In genomic region chr16:30728321-30728720, GRCh38 we compare ENCODE assay signal across 25 cellular contexts.
"Had no signal": no experiment of that assay in that cellular context is flagged by ENCODE, and none has a peak within 500 bp of the region (broad histone marks: within the 10 kb centered on the region; RNA-seq: fewer than 3 reads in every experiment).

No MANE protein-coding gene starts in this region.

- ATAC-seq: activated T-cell treated with anti-CD3 and anti-CD28 coated beads, Interleukin-2, amount 50 U/mL, for 4 hours; gastrocnemius medialis; mucosa of descending colon; stimulated activated naive B cell treated with anti-CD40 and anti-IgM and Interleukin-4, amounts not matched to agents 10 μg/mL and 1 μg/mL and 100 μg/mL, for 72 hours had no signal

- H3K27ac Mint-ChIP-seq: activated CD4-positive, alpha-beta T cell treated with anti-CD3 and anti-CD28 coated beads, Interleukin-2, amount 10 ng/mL, durations not matched to agents 7 days and 5 days; activated naive CD8-positive, alpha-beta T cell; activated T-helper 2 cell treated with anti-CD3 and anti-CD28 coated beads, Interferon-gamma antibody, Interleukin-2, Interleukin-4, amounts not matched to agents 10 μg/mL and 5 μg/mL and 100 μg/mL, durations not matched to agents 14 hours and 24 hours and 36 hours; stimulated activated naive B cell treated with anti-CD40 and anti-IgM and Interleukin-4, amounts not matched to agents 10 μg/mL and 1 μg/mL and 100 μg/mL, for 72 hours; T-helper 1 cell treated with Interleukin-12 subunit alpha and Interleukin-12 subunit beta and Interleukin-4 antibody, amounts not matched to agents 30 μg/mL and 1 μg/mL, for 36 hours; type B pancreatic cell had no signal

- H3K9me3 ChIP-seq: breast epithelium, colonic mucosa, esophagus muscularis mucosa, gastrocnemius medialis, mucosa of descending colon, thoracic aorta, vagina had no signal

- H3K27ac ChIP-seq: esophagus muscularis mucosa, thoracic aorta, vagina, VCaP had no signal

- H3K9me3 Mint-ChIP-seq: activated CD4-positive, alpha-beta T cell treated with anti-CD3 and anti-CD28 coated beads, Interleukin-2, amount 10 ng/mL, durations not matched to agents 7 days and 5 days; activated T-cell treated with anti-CD3 and anti-CD28 coated beads, Interleukin-2, amount 50 U/mL, for 4 hours; activated T-helper 2 cell treated with anti-CD3 and anti-CD28 coated beads, Interferon-gamma antibody, Interleukin-2, Interleukin-4, amounts not matched to agents 10 μg/mL and 5 μg/mL and 100 μg/mL, durations not matched to agents 14 hours and 24 hours and 36 hours; central memory CD8-positive, alpha-beta T cell; naive B cell; stimulated activated naive B cell treated with anti-CD40 and anti-IgM and Interleukin-4, amounts not matched to agents 10 μg/mL and 1 μg/mL and 100 μg/mL, for 72 hours; T-helper 1 cell treated with Interleukin-12 subunit alpha and Interleukin-12 subunit beta and Interleukin-4 antibody, amounts not matched to agents 30 μg/mL and 1 μg/mL, for 36 hours; type B pancreatic cell had no signal

- H3K27me3 Mint-ChIP-seq: activated CD4-positive, alpha-beta T cell treated with anti-CD3 and anti-CD28 coated beads, Interleukin-2, amount 10 ng/mL, durations not matched to agents 7 days and 5 days; activated naive CD8-positive, alpha-beta T cell; central memory CD8-positive, alpha-beta T cell; naive B cell; stimulated activated naive B cell treated with anti-CD40 and anti-IgM and Interleukin-4, amounts not matched to agents 10 μg/mL and 1 μg/mL and 100 μg/mL, for 72 hours; type B pancreatic cell had no signal

- H3K4me1 ChIP-seq: colonic mucosa, gastrocnemius medialis, vagina had no signal

- H3K4me3 ChIP-seq: breast epithelium, colonic mucosa, esophagus muscularis mucosa, gastrocnemius medialis, mucosa of descending colon, thoracic aorta, vagina had no signal

- DNase-seq: activated CD4-positive, alpha-beta T cell treated with anti-CD3 and anti-CD28 coated beads, Interleukin-2, amount 10 ng/mL, durations not matched to agents 7 days and 5 days; activated CD4-positive, CD25-positive, alpha-beta regulatory T cell treated with anti-CD3 and anti-CD28 coated beads, Interleukin-2, amount 50 U/mL, for 72 hours; activated naive CD4-positive, alpha-beta T cell; activated T-cell treated with anti-CD3 and anti-CD28 coated beads, Interleukin-2, amount 50 U/mL, for 4 hours; colonic mucosa; gastrocnemius medialis; hypothalamus; mesenchymal stem cell; naive B cell; occipital lobe; retina; stimulated activated CD4-positive, alpha-beta T cell treated with anti-CD3 and anti-CD28 coated beads, Interleukin-2, amount 100 ng/mL, for 48 hours; stimulated activated CD8-positive, alpha-beta memory T cell treated with anti-CD3 and anti-CD28 coated beads, Interleukin-4, amount 100 ng/mL, for 48 hours; stimulated activated naive B cell treated with anti-CD40 and anti-IgM and Interleukin-4, amounts not matched to agents 10 μg/mL and 1 μg/mL and 100 μg/mL, for 72 hours had no signal

- H3K4me3 Mint-ChIP-seq: activated CD4-positive, alpha-beta T cell treated with anti-CD3 and anti-CD28 coated beads, Interleukin-2, amount 10 ng/mL, durations not matched to agents 7 days and 5 days; activated naive CD8-positive, alpha-beta T cell; activated T-cell treated with anti-CD3 and anti-CD28 coated beads, Interleukin-2, amount 50 U/mL, for 4 hours; central memory CD8-positive, alpha-beta T cell; naive B cell; stimulated activated naive B cell treated with anti-CD40 and anti-IgM and Interleukin-4, amounts not matched to agents 10 μg/mL and 1 μg/mL and 100 μg/mL, for 72 hours; T-helper 1 cell treated with Interleukin-12 subunit alpha and Interleukin-12 subunit beta and Interleukin-4 antibody, amounts not matched to agents 30 μg/mL and 1 μg/mL, for 36 hours; type B pancreatic cell had no signal

- H3K27me3 ChIP-seq: breast epithelium, colonic mucosa, esophagus muscularis mucosa, gastrocnemius medialis, vagina had no signal
